ENCODE assay signal across 13 cellular contexts in genomic region chr2:54065411-54065810, GRCh38. TPM values are rescaled to one million over a fixed set of nuclear protein-coding genes. Genes with fewer than 3 reads are reported as not detected.
DNase-seq lines count a peak whose midpoint lies in the region; ATAC-seq, FAIRE-seq and TF ChIP-seq lines count a peak whose summit lies in the region.
"Had no signal": no experiment of that assay in that cellular context is flagged by ENCODE, and none has a peak within 500 bp of the region (broad histone marks: within the 10 kb centered on the region; RNA-seq: fewer than 3 reads in every experiment).

No MANE protein-coding gene starts in this region.

- H3K9me3 ChIP-seq in SJSA1 (replicated peaks), result no peaks in the 10 kb centered on the region
- no peaks in the 10 kb centered on the region for H3K9me3 ChIP-seq in fibroblast of lung (ENCODE audit: control insufficient read depth, insufficient read depth, low read depth, low read length)
- H3K9me3 ChIP-seq in kidney (ENCODE audit: control insufficient read depth in 1 of 2, low read length in 2 of 2), result no peaks in the 10 kb centered on the region

- H3K79me2 ChIP-seq in fibroblast of lung (ENCODE audit: control insufficient read depth, insufficient read depth, low read length), result no peaks in the 10 kb centered on the region

- H3K9ac ChIP-seq in fibroblast of lung (ENCODE audit: insufficient read depth, low read length) (no peak overlapping the region), kidney (ENCODE audit: low read length in 2 of 2) (no peak overlapping the region)

- DNase-seq in HCEC 1CT (peak; percentile 91), SJSA1 (ENCODE audit: low read depth in 1 of 2, low spot score in 2 of 2) (peak; percentile 63 to 78), fibroblast of lung (ENCODE audit: low read depth in 2 of 2) (peak; percentile 65 to 97), skeletal muscle cell (ENCODE audit: low read depth) (peak; percentile 80), kidney (no peak), GDM1 (lab: John Stamatoyannopoulos, UW) (no peak), NCI-H146 treated with DMSO at 0.1 percent for 48 hours (lab: John Stamatoyannopoulos, UW; ENCODE audit: unreplicated experiment) (no peak)
- DNase-seq: left ventricle myocardium superior; NCI-H187; nucleus accumbens; stimulated activated naive B cell treated with anti-CD40 and anti-IgM and Interleukin-4, amounts not matched to agents 10 μg/mL and 1 μg/mL and 100 μg/mL, for 72 hours had no signal

- H2AFZ ChIP-seq in fibroblast of lung (ENCODE audit: low read length), result no peak overlapping the region

- TF ChIP-seq CTCF in fibroblast of lung (conservative IDR thresholded peaks at IDR 0.05 in 1 of 2, IDR thresholded peaks at IDR 0.05 in 1 of 2; ENCODE audit: low read depth in 1 of 2, low read length in 2 of 2) (no peak), kidney (IDR thresholded peaks at IDR 0.05; ENCODE audit: borderline replicate concordance, extremely low read depth, insufficient read depth) (no peak)

- intact Hi-C loops in kidney (cut with DNase I), result no loop called here

- no peaks in the 10 kb centered on the region for H3K36me3 ChIP-seq in SJSA1
- H3K36me3 ChIP-seq in fibroblast of lung (ENCODE audit: control insufficient read depth, insufficient read depth, low read length), result no peaks in the 10 kb centered on the region
- H3K36me3 ChIP-seq in kidney (ENCODE audit: control insufficient read depth in 1 of 2, insufficient read depth in 2 of 2, low read length in 2 of 2), result no peaks in the 10 kb centered on the region

- no peak for ATAC-seq in HG03159 (IDR thresholded peaks at IDR 0.05; ENCODE audit: unreplicated experiment)
- ATAC-seq: left ventricle myocardium superior; Panc1; stimulated activated naive B cell treated with anti-CD40 and anti-IgM and Interleukin-4, amounts not matched to agents 10 μg/mL and 1 μg/mL and 100 μg/mL, for 72 hours had no signal

- H3K4me3 ChIP-seq in SJSA1 (no peak overlapping the region), fibroblast of lung (replicated peaks in 1 of 4; ENCODE audit: control extremely low read depth in 1 of 4, insufficient read depth in 1 of 4, low read depth in 3 of 4, low read length in 4 of 4) (no peak overlapping the region), skeletal muscle cell (ENCODE audit: low read depth, low read length) (no peak overlapping the region), kidney (ENCODE audit: low read length in 2 of 2) (no peak overlapping the region)

- H3K27ac ChIP-seq in SJSA1, result peak overlapping the region; percentile 73
- no peak overlapping the region for H3K27ac ChIP-seq in fibroblast of lung (ENCODE audit: insufficient read depth, low read length)
- no peak overlapping the region for H3K27ac ChIP-seq in kidney (ENCODE audit: low read depth in 2 of 2, low read length in 2 of 2)

- FAIRE-seq in kidney (lab: Jason Lieb, UNC), result no peak

- H3K27me3 ChIP-seq in SJSA1 (replicated peaks) (no peaks in the 10 kb centered on the region), fibroblast of lung (ENCODE audit: control insufficient read depth, insufficient read depth, low read length) (no peaks in the 10 kb centered on the region)

- H4K20me1 ChIP-seq in fibroblast of lung (ENCODE audit: control insufficient read depth, extremely low read depth, insufficient read depth, low read length), result no peaks in the 10 kb centered on the region

- peaks cover 20% of the 10 kb centered on the region for H3K4me1 ChIP-seq in SJSA1 (replicated peaks)
- no peaks in the 10 kb centered on the region for H3K4me1 ChIP-seq in fibroblast of lung (ENCODE audit: control insufficient read depth, extremely low read depth, insufficient read depth, low read length)
- H3K4me1 ChIP-seq in kidney (ENCODE audit: control insufficient read depth in 1 of 2, insufficient read depth in 1 of 2, low read depth in 1 of 2, low read length in 2 of 2), result no peaks in the 10 kb centered on the region

- H3K4me2 ChIP-seq in fibroblast of lung (ENCODE audit: extremely low read depth, insufficient read depth, low read length), result no peak overlapping the region

RNA-seq across cellular contexts. Expression of gene ACYP2, which starts 50.0 kb away (rescaled TPM):
- total RNA-seq in SJSA1 (2014; rRNA removed; shearing (Covaris generic)), result 9.2 and 13.6 TPM in 2 replicates
- total RNA-seq in fibroblast of lung (22.1 and 24.4 TPM in 2 replicates), kidney (16.7 TPM)
- polyA plus RNA-seq in fibroblast of lung (9.1 and 9.7 TPM in 2 replicates), kidney (ENCODE audit: insufficient read depth, low read depth, low replicate concordance) (24.5 TPM)
- polyA plus RNA-seq in fibroblast of lung (2012), result 10.4 and 12.2 TPM in 2 replicates
- 15.1 TPM in 1 of 2 replicates, not detected in the other for polyA minus RNA-seq in fibroblast of lung (ENCODE audit: low replicate concordance)

Comparison
In these comparisons a context has a peak if more than half of its experiments do, and no peak if none do; other contexts are left out.
1. DNase-seq: peak in HCEC 1CT (single experiment), SJSA1 (2 of 2), fibroblast of lung (2 of 2) and skeletal muscle cell (single experiment); none in kidney (single experiment), GDM1 (single experiment) and NCI-H146 treated with DMSO at 0.1 percent for 48 hours (single experiment).